ENCODE assay signal across 40 cellular contexts in genomic region chr9:74032421-74032820, GRCh38.
"Had no signal": no experiment of that assay in that cellular context is flagged by ENCODE, and none has a peak within 500 bp of the region (broad histone marks: within the 10 kb centered on the region; RNA-seq: fewer than 3 reads in every experiment).

No MANE protein-coding gene starts in this region.

- H3K4me3 ChIP-seq: adrenal gland, ascending aorta, body of pancreas, breast epithelium, cardiac muscle cell had no signal

- H3K27me3 Mint-ChIP-seq: activated naive CD4-positive, alpha-beta T cell treated with anti-CD3 and anti-CD28 coated beads, Interleukin-2, amount 10 ng/mL, durations not matched to agents 7 days and 5 days; activated naive CD4-positive, alpha-beta T cell treated with anti-CD3 and anti-CD28 coated beads, Interleukin-2, amount 50 U/mL, for 24 hours; activated naive CD8-positive, alpha-beta T cell; activated naive CD8-positive, alpha-beta T cell treated with anti-CD3 and anti-CD28 coated beads for 36 hours; activated naive CD8-positive, alpha-beta T cell treated with anti-CD3 and anti-CD28 coated beads, Interleukin-2, amount 10 ng/mL, durations not matched to agents 7 days and 5 days; activated naive CD8-positive, alpha-beta T cell treated with anti-CD3 and anti-CD28 coated beads, Interleukin-2, amount 50 U/mL, for 24 hours; activated T-cell treated with anti-CD3 and anti-CD28 coated beads, Interleukin-2, amount 50 U/mL, for 24 hours; activated T-helper 17 cell treated with anti-CD3 and anti-CD28 coated beads, Interleukin-2, amount 50 U/mL, for 72 hours; brain; central memory CD8-positive, alpha-beta T cell had no signal

- H3K4me3 Mint-ChIP-seq: activated naive CD4-positive, alpha-beta T cell treated with anti-CD3 and anti-CD28 coated beads for 36 hours; activated naive CD4-positive, alpha-beta T cell treated with anti-CD3 and anti-CD28 coated beads, Interleukin-2, amount 10 ng/mL, durations not matched to agents 7 days and 5 days; activated naive CD4-positive, alpha-beta T cell treated with anti-CD3 and anti-CD28 coated beads, Interleukin-2, amount 50 U/mL, for 24 hours; activated naive CD8-positive, alpha-beta T cell; activated naive CD8-positive, alpha-beta T cell treated with anti-CD3 and anti-CD28 coated beads for 36 hours; activated naive CD8-positive, alpha-beta T cell treated with anti-CD3 and anti-CD28 coated beads, Interleukin-2, amount 10 ng/mL, durations not matched to agents 7 days and 5 days; activated naive CD8-positive, alpha-beta T cell treated with anti-CD3 and anti-CD28 coated beads, Interleukin-2, amount 50 U/mL, for 24 hours; activated T-cell treated with anti-CD3 and anti-CD28 coated beads, Interleukin-2, amount 50 U/mL, for 24 hours; activated T-cell treated with anti-CD3 and anti-CD28 coated beads, Interleukin-2, amount 50 U/mL, for 4 hours; activated T-cell treated with anti-CD3 and anti-CD28 coated beads, Interleukin-2, amount 50 U/mL, for 72 hours; activated T-helper 1 cell treated with anti-CD3 and anti-CD28 coated beads, Interleukin-12 subunit alpha, Interleukin-12 subunit beta, Interleukin-2, Interleukin-4 antibody, amounts not matched to agents 30 ng/mL and 10 ng/mL and 1 ng/mL, durations not matched to agents 14 hours and 24 hours and 36 hours; activated T-helper 17 cell treated with anti-CD3 and anti-CD28 coated beads, Interleukin-2, amount 50 U/mL, for 72 hours; brain; central memory CD8-positive, alpha-beta T cell had no signal

- H3K4me1 Mint-ChIP-seq: activated naive CD4-positive, alpha-beta T cell treated with anti-CD3 and anti-CD28 coated beads, Interleukin-2, amount 10 ng/mL, durations not matched to agents 7 days and 5 days; activated naive CD4-positive, alpha-beta T cell treated with anti-CD3 and anti-CD28 coated beads, Interleukin-2, amount 50 U/mL, for 24 hours; activated naive CD8-positive, alpha-beta T cell treated with anti-CD3 and anti-CD28 coated beads for 36 hours; activated naive CD8-positive, alpha-beta T cell treated with anti-CD3 and anti-CD28 coated beads, Interleukin-2, amount 10 ng/mL, durations not matched to agents 7 days and 5 days; activated naive CD8-positive, alpha-beta T cell treated with anti-CD3 and anti-CD28 coated beads, Interleukin-2, amount 50 U/mL, for 24 hours; activated T-helper 17 cell treated with anti-CD3 and anti-CD28 coated beads, Interleukin-2, amount 50 U/mL, for 72 hours; central memory CD8-positive, alpha-beta T cell had no signal

- ATAC-seq: activated naive CD4-positive, alpha-beta T cell treated with anti-CD3 and anti-CD28 coated beads, Interleukin-2, amount 50 U/mL, for 72 hours; activated naive CD8-positive, alpha-beta T cell treated with anti-CD3 and anti-CD28 coated beads, Interleukin-2, amount 50 U/mL, for 24 hours; activated T-cell treated with anti-CD3 and anti-CD28 coated beads, Interleukin-2, amount 50 U/mL, for 4 hours; activated T-cell treated with anti-CD3 and anti-CD28 coated beads, Interleukin-2, amount 50 U/mL, for 72 hours; activated T-helper 17 cell treated with anti-CD3 and anti-CD28 coated beads, Interleukin-2, amount 50 U/mL, for 72 hours; body of pancreas had no signal

- H3K27ac ChIP-seq: adrenal gland, ascending aorta, body of pancreas, brain microvascular endothelial cell, breast epithelium, cardiac muscle cell had no signal

- H3K27me3 ChIP-seq: adrenal gland, ascending aorta, body of pancreas, brain microvascular endothelial cell, breast epithelium, cardiac muscle cell had no signal

- H3K27ac Mint-ChIP-seq: activated naive CD4-positive, alpha-beta T cell treated with anti-CD3 and anti-CD28 coated beads for 36 hours; activated naive CD4-positive, alpha-beta T cell treated with anti-CD3 and anti-CD28 coated beads, Interleukin-2, amount 10 ng/mL, durations not matched to agents 7 days and 5 days; activated naive CD4-positive, alpha-beta T cell treated with anti-CD3 and anti-CD28 coated beads, Interleukin-2, amount 50 U/mL, for 24 hours; activated naive CD4-positive, alpha-beta T cell treated with anti-CD3 and anti-CD28 coated beads, Interleukin-2, amount 50 U/mL, for 72 hours; activated naive CD8-positive, alpha-beta T cell; activated naive CD8-positive, alpha-beta T cell treated with anti-CD3 and anti-CD28 coated beads for 36 hours; activated naive CD8-positive, alpha-beta T cell treated with anti-CD3 and anti-CD28 coated beads, Interleukin-2, amount 10 ng/mL, durations not matched to agents 7 days and 5 days; activated naive CD8-positive, alpha-beta T cell treated with anti-CD3 and anti-CD28 coated beads, Interleukin-2, amount 50 U/mL, for 24 hours; activated T-cell treated with anti-CD3 and anti-CD28 coated beads, Interleukin-2, amount 50 U/mL, for 24 hours; activated T-cell treated with anti-CD3 and anti-CD28 coated beads, Interleukin-2, amount 50 U/mL, for 72 hours; activated T-helper 1 cell treated with anti-CD3 and anti-CD28 coated beads, Interleukin-12 subunit alpha, Interleukin-12 subunit beta, Interleukin-2, Interleukin-4 antibody, amounts not matched to agents 30 ng/mL and 10 ng/mL and 1 ng/mL, durations not matched to agents 14 hours and 24 hours and 36 hours; activated T-helper 17 cell treated with anti-CD3 and anti-CD28 coated beads, Interleukin-2, amount 50 U/mL, for 72 hours; activated T-helper 2 cell treated with anti-CD3 and anti-CD28 coated beads, Interferon-gamma antibody, Interleukin-2, Interleukin-4, amounts not matched to agents 10 μg/mL and 5 μg/mL and 100 μg/mL, durations not matched to agents 14 hours and 24 hours and 36 hours; brain had no signal

- H3K9me3 Mint-ChIP-seq: activated naive CD4-positive, alpha-beta T cell treated with anti-CD3 and anti-CD28 coated beads for 36 hours; activated naive CD4-positive, alpha-beta T cell treated with anti-CD3 and anti-CD28 coated beads, Interleukin-2, amount 10 ng/mL, durations not matched to agents 7 days and 5 days; activated naive CD4-positive, alpha-beta T cell treated with anti-CD3 and anti-CD28 coated beads, Interleukin-2, amount 50 U/mL, for 24 hours; activated naive CD8-positive, alpha-beta T cell treated with anti-CD3 and anti-CD28 coated beads for 36 hours; activated naive CD8-positive, alpha-beta T cell treated with anti-CD3 and anti-CD28 coated beads, Interleukin-2, amount 10 ng/mL, durations not matched to agents 7 days and 5 days; activated naive CD8-positive, alpha-beta T cell treated with anti-CD3 and anti-CD28 coated beads, Interleukin-2, amount 50 U/mL, for 24 hours; activated T-cell treated with anti-CD3 and anti-CD28 coated beads, Interleukin-2, amount 50 U/mL, for 24 hours; activated T-cell treated with anti-CD3 and anti-CD28 coated beads, Interleukin-2, amount 50 U/mL, for 4 hours; activated T-helper 1 cell treated with anti-CD3 and anti-CD28 coated beads, Interleukin-12 subunit alpha, Interleukin-12 subunit beta, Interleukin-2, Interleukin-4 antibody, amounts not matched to agents 30 ng/mL and 10 ng/mL and 1 ng/mL, durations not matched to agents 14 hours and 24 hours and 36 hours; activated T-helper 2 cell treated with anti-CD3 and anti-CD28 coated beads, Interferon-gamma antibody, Interleukin-2, Interleukin-4, amounts not matched to agents 10 μg/mL and 5 μg/mL and 100 μg/mL, durations not matched to agents 14 hours and 24 hours and 36 hours; brain had no signal

- H3K36me3 ChIP-seq: adrenal gland, ascending aorta, brain microvascular endothelial cell, breast epithelium, cardiac muscle cell had no signal

- DNase-seq: activated effector memory CD4-positive, alpha-beta T cell treated with anti-CD3 and anti-CD28 coated beads, Interleukin-2, amount 50 U/mL, for 16 hours; activated effector memory CD4-positive, alpha-beta T cell treated with Interleukin-2 at 50 U/mL for 16 hours; activated gamma-delta T cell; activated gamma-delta T cell treated with Interleukin-2 at 50 U/mL for 16 hours; activated naive CD4-positive, alpha-beta T cell; activated naive CD4-positive, alpha-beta T cell treated with anti-CD3 and anti-CD28 coated beads for 36 hours; activated naive CD4-positive, alpha-beta T cell treated with anti-CD3 and anti-CD28 coated beads, Interleukin-2, amount 10 ng/mL, durations not matched to agents 7 days and 5 days; activated naive CD4-positive, alpha-beta T cell treated with anti-CD3 and anti-CD28 coated beads, Interleukin-2, amount 50 U/mL, for 16 hours; activated naive CD4-positive, alpha-beta T cell treated with Interleukin-2 at 50 U/mL for 16 hours; activated naive CD8-positive, alpha-beta T cell treated with anti-CD3 and anti-CD28 coated beads for 36 hours; activated naive CD8-positive, alpha-beta T cell treated with anti-CD3 and anti-CD28 coated beads, Interleukin-2, amount 10 ng/mL, durations not matched to agents 7 days and 5 days; activated naive CD8-positive, alpha-beta T cell treated with anti-CD3 and anti-CD28 coated beads, Interleukin-2, amount 50 U/mL, for 24 hours; activated T-cell treated with anti-CD3 and anti-CD28 coated beads, Interleukin-2, amount 50 U/mL, for 1 hour; activated T-cell treated with anti-CD3 and anti-CD28 coated beads, Interleukin-2, amount 50 U/mL, for 24 hours; activated T-cell treated with anti-CD3 and anti-CD28 coated beads, Interleukin-2, amount 50 U/mL, for 4 hours; activated T-cell treated with anti-CD3 and anti-CD28 coated beads, Interleukin-2, amount 50 U/mL, for 48 hours; activated T-cell treated with anti-CD3 and anti-CD28 coated beads, Interleukin-2, amount 50 U/mL, for 72 hours; adrenal gland; amniotic stem cell; amygdala; anterior cingulate cortex; aorta; body of pancreas; brain microvascular endothelial cell; caudate nucleus; central memory CD4-positive, alpha-beta T cell; cerebellar nuclear complex had no signal

- H3K36me3 Mint-ChIP-seq: activated naive CD4-positive, alpha-beta T cell treated with anti-CD3 and anti-CD28 coated beads, Interleukin-2, amount 10 ng/mL, durations not matched to agents 7 days and 5 days; activated naive CD4-positive, alpha-beta T cell treated with anti-CD3 and anti-CD28 coated beads, Interleukin-2, amount 50 U/mL, for 24 hours; activated naive CD8-positive, alpha-beta T cell; activated naive CD8-positive, alpha-beta T cell treated with anti-CD3 and anti-CD28 coated beads for 36 hours; activated naive CD8-positive, alpha-beta T cell treated with anti-CD3 and anti-CD28 coated beads, Interleukin-2, amount 10 ng/mL, durations not matched to agents 7 days and 5 days; brain had no signal

- H3K4me1 ChIP-seq: ascending aorta, body of pancreas, breast epithelium had no signal

- FAIRE-seq: astrocyte, bronchial epithelial cell had no signal

- H3K9me3 ChIP-seq: adrenal gland, ascending aorta, body of pancreas, breast epithelium had no signal
